Comparison of ENCODE assay signal across 9 cellular contexts in the genomic region with DNA sequence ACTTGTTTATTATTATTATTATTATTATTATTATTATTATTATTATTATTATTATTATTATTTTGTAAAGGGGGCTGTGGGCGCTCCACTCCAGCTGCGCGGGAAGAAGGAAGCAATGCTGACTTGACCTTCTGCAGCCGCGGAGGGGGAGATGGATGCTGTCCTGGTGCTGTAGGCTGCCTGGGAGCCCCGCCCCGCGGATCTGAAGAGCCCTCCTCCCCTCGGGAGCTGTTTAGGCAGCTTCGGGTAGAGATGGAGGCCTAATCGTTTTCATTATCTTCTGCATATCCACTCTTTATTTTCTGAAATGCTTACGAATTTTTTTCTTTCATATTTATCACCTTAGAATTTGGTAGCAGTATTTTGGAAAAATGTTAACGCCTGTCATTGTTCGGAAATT.
A peak's percentile ranks its signal among the peaks of the same experiment; 100 is the strongest.
DNase-seq lines count a peak whose midpoint lies in the region; ATAC-seq and TF ChIP-seq lines count a peak whose summit lies in the region.
"Had no signal": no experiment of that assay in that cellular context is flagged by ENCODE, and none has a peak within 500 bp of the region (broad histone marks: within the 10 kb centered on the region; RNA-seq: fewer than 3 reads in every experiment).

No MANE protein-coding gene starts in this region.

- TF ChIP-seq POLR2A in suprapubic skin (IDR thresholded peaks at IDR 0.05), result no peak

- intact Hi-C loops in PC-3 (cut with micrococcal nuclease), result no loop called here

- DNase-seq in PC-3 (no peak), lung (ENCODE audit: low spot score) (no peak), suprapubic skin (ENCODE audit: low spot score in 2 of 2) (no peak), inferior parietal cortex (ENCODE audit: extremely low spot score) (no peak), MM.1S (no peak), NCI-H1417 treated with DMSO at 0.1 percent for 48 hours (lab: John Stamatoyannopoulos, UW) (no peak)
- DNase-seq in activated CD4-positive, alpha-beta T cell treated with anti-CD3 and anti-CD28 coated beads for 4 hours, result no peak
- DNase-seq: NCI-H1930 had no signal

- H3K79me2 ChIP-seq in PC-3 (ENCODE audit: low read length) (no peaks in the 10 kb centered on the region), MM.1S (ENCODE audit: low read length) (no peaks in the 10 kb centered on the region)

- H2AFZ ChIP-seq in PC-3 (ENCODE audit: low read length) (no peak overlapping the region), MM.1S (ENCODE audit: low read length) (no peak overlapping the region)

- ATAC-seq in PC-3 (no peak), lung (ENCODE audit: insufficient read depth, low FRiP score) (no peak)

- H3K9me2 ChIP-seq in PC-3 (replicated peaks; ENCODE audit: low read length) (no peaks in the 10 kb centered on the region), MM.1S (replicated peaks; ENCODE audit: insufficient read depth, low read length) (no peaks in the 10 kb centered on the region)

- H3K27me3 ChIP-seq in PC-3 (ENCODE audit: low read length), result no peaks in the 10 kb centered on the region
- H3K27me3 ChIP-seq in duodenal mucosa (ENCODE audit: control insufficient read depth in 1 of 2, insufficient read depth in 2 of 2, low read length in 2 of 2), result no peaks in the 10 kb centered on the region
- no peaks in the 10 kb centered on the region for H3K27me3 ChIP-seq in lung (ENCODE audit: control insufficient read depth, insufficient read depth)
- H3K27me3 ChIP-seq in suprapubic skin, result no peaks in the 10 kb centered on the region
- H3K27me3 ChIP-seq in MM.1S (replicated peaks; ENCODE audit: insufficient read depth, low read length), result no peaks in the 10 kb centered on the region

- TF ChIP-seq CTCF in PC-3 (conservative IDR thresholded peaks at IDR 0.05; ENCODE audit: low read depth, low read length) (no peak), lung (IDR thresholded peaks at IDR 0.05; ENCODE audit: control extremely low read depth, extremely low read depth) (no peak), suprapubic skin (IDR thresholded peaks at IDR 0.05) (no peak), MM.1S (IDR thresholded peaks at IDR 0.05; ENCODE audit: low read length) (no peak)

- no TSS peak for BruUV-seq in PC-3 (replicated peaks; lab: Mats Ljungman, UMichigan)

- H3K27ac ChIP-seq in PC-3 (ENCODE audit: low read length) (peak overlapping the region; percentile 90), duodenal mucosa (ENCODE audit: low read depth, low read length) (peak overlapping the region; percentile 47), lung (ENCODE audit: low read depth in 1 of 2, low read length in 1 of 2) (peak overlapping the region; percentile 51 to 75), suprapubic skin (peak overlapping the region; percentile 74), MM.1S (ENCODE audit: low read length) (no peak overlapping the region)

- POLR2A ChIA-PET in PC-3 (lab: Charles Lee; ENCODE audit: unreplicated experiment), result no interaction called here

- no peak overlapping the region for H3K4me3 ChIP-seq in PC-3 (ENCODE audit: low read length)
- no peak overlapping the region for H3K4me3 ChIP-seq in duodenal mucosa (ENCODE audit: low read depth in 1 of 2, low read length in 2 of 2)
- H3K4me3 ChIP-seq in lung, result no peak overlapping the region
- H3K4me3 ChIP-seq in suprapubic skin, result no peak overlapping the region
- H3K4me3 ChIP-seq in MM.1S (ENCODE audit: low read length), result no peak overlapping the region

- H3K4me1 ChIP-seq in PC-3 (ENCODE audit: insufficient read depth, low read length) (peaks cover 27% of the 10 kb centered on the region), duodenal mucosa (ENCODE audit: control insufficient read depth in 1 of 2, insufficient read depth in 2 of 2, low read length in 2 of 2) (peaks cover 19 to 23% of the 10 kb centered on the region in 2 donors), lung (ENCODE audit: control insufficient read depth in 2 of 2, insufficient read depth in 2 of 2, low read length in 2 of 2) (peaks cover 1 to 10% of the 10 kb centered on the region in 2 donors), suprapubic skin (peaks cover 23% of the 10 kb centered on the region), MM.1S (ENCODE audit: low read length) (no peaks in the 10 kb centered on the region)

- no peak overlapping the region for H3K9ac ChIP-seq in PC-3 (ENCODE audit: low read length)
- H3K9ac ChIP-seq in duodenal mucosa (ENCODE audit: low read depth in 1 of 2, low read length in 2 of 2), result peak overlapping the region; percentile 7 to 20
- H3K9ac ChIP-seq in MM.1S (ENCODE audit: low read length), result no peak overlapping the region

- WGBS in lung, 2 donors, result 69 to 82% methylated on average over 14 of the region's 14 CpGs
- WGBS in suprapubic skin, result 60% methylated on average over 14 of the region's 14 CpGs

- H3F3A ChIP-seq in PC-3 (ENCODE audit: low read length, unreplicated experiment), result no peaks in the 10 kb centered on the region
- no peaks in the 10 kb centered on the region for H3F3A ChIP-seq in MM.1S (ENCODE audit: insufficient read depth, low read length)

- H3K4me2 ChIP-seq in PC-3 (ENCODE audit: low read length), result no peak overlapping the region
- no peak overlapping the region for H3K4me2 ChIP-seq in MM.1S (ENCODE audit: low read depth, low read length)

- H4K20me1 ChIP-seq in PC-3 (ENCODE audit: low read length) (no peaks in the 10 kb centered on the region), MM.1S (ENCODE audit: insufficient read depth, low read length) (no peaks in the 10 kb centered on the region)

- H3K36me3 ChIP-seq in PC-3 (ENCODE audit: low read depth, low read length) (no peaks in the 10 kb centered on the region), duodenal mucosa (ENCODE audit: control insufficient read depth in 1 of 2, insufficient read depth in 2 of 2, low read length in 2 of 2) (no peaks in the 10 kb centered on the region), lung (ENCODE audit: control insufficient read depth in 2 of 2, insufficient read depth in 2 of 2, low read length in 2 of 2) (no peaks in the 10 kb centered on the region), suprapubic skin (no peaks in the 10 kb centered on the region), MM.1S (replicated peaks; ENCODE audit: insufficient read depth, low read length) (no peaks in the 10 kb centered on the region)

- TF ChIP-seq EP300 in suprapubic skin (IDR thresholded peaks at IDR 0.05), result no peak

- CTCF ChIA-PET in PC-3 (lab: Charles Lee), result no interaction called here

- no peaks in the 10 kb centered on the region for H3K9me3 ChIP-seq in PC-3 (ENCODE audit: low read length)
- no peaks in the 10 kb centered on the region for H3K9me3 ChIP-seq in duodenal mucosa (ENCODE audit: control insufficient read depth in 1 of 2, low read length in 2 of 2)
- no peaks in the 10 kb centered on the region for H3K9me3 ChIP-seq in lung (ENCODE audit: control insufficient read depth in 2 of 2, insufficient read depth in 1 of 2, low read length in 1 of 2)
- H3K9me3 ChIP-seq in suprapubic skin, result no peaks in the 10 kb centered on the region
- no peaks in the 10 kb centered on the region for H3K9me3 ChIP-seq in MM.1S (replicated peaks; ENCODE audit: insufficient read depth, low read length)

Comparison
In these comparisons a context has a peak if more than half of its experiments do, and no peak if none do; other contexts are left out.
1. H3K9ac ChIP-seq: peak in duodenal mucosa (2 of 2); none in PC-3 (single experiment) and MM.1S (single experiment).